ENCODE assay signal across 31 cellular contexts in genomic region chr4:58163172-58163571, GRCh38.
DNase-seq lines count a peak whose midpoint lies in the region; ATAC-seq and TF ChIP-seq lines count a peak whose summit lies in the region.
"Had no signal": no experiment of that assay in that cellular context is flagged by ENCODE, and none has a peak within 500 bp of the region (broad histone marks: within the 10 kb centered on the region; RNA-seq: fewer than 3 reads in every experiment).

No MANE protein-coding gene starts in this region.

- no peak overlapping the region for H2BK12ac ChIP-seq in H9 (ENCODE audit: insufficient read length, low read depth, low read length)

- H3K4me1 ChIP-seq in H9 (ENCODE audit: insufficient read depth, low read length): no peaks in the 10 kb centered on the region
- H3K4me1 ChIP-seq in gastroesophageal sphincter: peaks cover 0 to 16% (median 0%) of the 10 kb centered on the region in 3 donors
- H3K4me1 ChIP-seq in naive thymus-derived CD4-positive, alpha-beta T cell (ENCODE audit: control insufficient read depth in 2 of 2, insufficient read depth in 2 of 2, low read length in 2 of 2): no peaks in the 10 kb centered on the region
- H3K4me1 ChIP-seq in Caco-2: no peaks in the 10 kb centered on the region
- H3K4me1 ChIP-seq: BLaER1 treated with 17β-estradiol and CSF1 and Interleukin-3, amounts not matched to agents 10 nM and 100 nM; colonic mucosa; parathyroid adenoma; vagina had no signal

- no TSS peak for BruUV-seq in Caco-2 (replicated peaks; lab: Mats Ljungman, UMichigan)

- H3T11ph ChIP-seq in H9 (ENCODE audit: low read length): no peak overlapping the region

- no peak overlapping the region for H4K91ac ChIP-seq in H9 (ENCODE audit: insufficient read length, low read depth, low read length)

- H3K4ac ChIP-seq in H9 (ENCODE audit: low read depth, low read length): no peak overlapping the region

- H3K9me3 Mint-ChIP-seq in H9 (no peaks in the 10 kb centered on the region), Caco-2 (ENCODE audit: unreplicated experiment) (no peaks in the 10 kb centered on the region)
- peaks cover 0 to 21% (median 2%) of the 10 kb centered on the region in 11 donors for H3K9me3 Mint-ChIP-seq in naive thymus-derived CD4-positive, alpha-beta T cell
- H3K9me3 Mint-ChIP-seq: nephron progenitor cell had no signal

- no peak overlapping the region for H3K18ac ChIP-seq in H9 (ENCODE audit: insufficient read length, low read depth, low read length)

- H3K23me2 ChIP-seq in H9 (ENCODE audit: insufficient read length, low read depth, low read length, poor library complexity, severe bottlenecking): no peaks in the 10 kb centered on the region

- H2BK20ac ChIP-seq in H9 (ENCODE audit: low read depth, low read length, poor library complexity, severe bottlenecking): no peak overlapping the region

- no peaks in the 10 kb centered on the region for H3K79me1 ChIP-seq in H9 (ENCODE audit: insufficient read depth, low read depth, low read length, poor library complexity, severe bottlenecking)

- no peak overlapping the region for H3K23ac ChIP-seq in H9 (ENCODE audit: insufficient read length, low read depth, low read length)

- no peaks in the 10 kb centered on the region for H3K79me2 ChIP-seq in H9 (ENCODE audit: insufficient read depth, low read length)
- H3K79me2 ChIP-seq: parathyroid adenoma had no signal

- H3K4me2 ChIP-seq in H9 (ENCODE audit: insufficient read depth, insufficient read length, low read length): no peak overlapping the region
- H3K4me2 ChIP-seq: BLaER1 treated with 17β-estradiol and CSF1 and Interleukin-3, amounts not matched to agents 10 nM and 100 nM had no signal

- H4K5ac ChIP-seq in H9 (ENCODE audit: insufficient read length, low read depth, low read length): no peak overlapping the region

- no peak overlapping the region for H3K56ac ChIP-seq in H9 (ENCODE audit: insufficient read length, low read depth, low read length)

- H3K4me3 ChIP-seq in gastroesophageal sphincter (no peak overlapping the region), Caco-2 (ENCODE audit: low read depth, low read length) (no peak overlapping the region)
- H3K4me3 ChIP-seq in naive thymus-derived CD4-positive, alpha-beta T cell (ENCODE audit: low read length): no peak overlapping the region
- H3K4me3 ChIP-seq: BLaER1 treated with 17β-estradiol and CSF1 and Interleukin-3, amounts not matched to agents 10 nM and 100 nM; colonic mucosa; GM12878; GM23248; mucosa of descending colon; vagina had no signal

- no peak overlapping the region for H2BK5ac ChIP-seq in H9 (ENCODE audit: insufficient read length, low read length)

- no peak overlapping the region for H3K9ac ChIP-seq in H9 (ENCODE audit: extremely low read depth, insufficient read length, low read length)
- H3K9ac ChIP-seq: BLaER1 treated with 17β-estradiol and CSF1 and Interleukin-3, amounts not matched to agents 10 nM and 100 nM; GM23248; parathyroid adenoma had no signal

- H3K27ac Mint-ChIP-seq in H9: peak overlapping the region in 1 of 3 experiments; percentile 3; a peak in 1 of 7 replicates
- H3K27ac Mint-ChIP-seq in naive thymus-derived CD4-positive, alpha-beta T cell: no peak overlapping the region
- H3K27ac Mint-ChIP-seq in Caco-2 (ENCODE audit: unreplicated experiment): no peak overlapping the region
- H3K27ac Mint-ChIP-seq: activated CD4-positive, alpha-beta T cell treated with anti-CD3 and anti-CD28 coated beads for 36 hours; activated naive CD4-positive, alpha-beta T cell treated with anti-CD3 and anti-CD28 coated beads, Interleukin-2, amount 50 U/mL, for 72 hours; nephron progenitor cell had no signal

- H4K20me1 ChIP-seq in H9 (ENCODE audit: control insufficient read depth, insufficient read depth, insufficient read length): no peaks in the 10 kb centered on the region
- H4K20me1 ChIP-seq: BLaER1 treated with 17β-estradiol and CSF1 and Interleukin-3, amounts not matched to agents 10 nM and 100 nM had no signal

- H3K27ac ChIP-seq in H9 (ENCODE audit: insufficient read length, low read depth, low read length) (no peak overlapping the region), gastroesophageal sphincter (no peak overlapping the region)
- H3K27ac ChIP-seq in naive thymus-derived CD4-positive, alpha-beta T cell (ENCODE audit: low read depth, low read length): no peak overlapping the region
- H3K27ac ChIP-seq: BLaER1 treated with 17β-estradiol and CSF1 and Interleukin-3, amounts not matched to agents 10 nM and 100 nM; colonic mucosa; GM23248; parathyroid adenoma; RWPE1; vagina had no signal

- TF ChIP-seq CTCF in H9 (conservative IDR thresholded peaks at IDR 0.05) (no peak), gastroesophageal sphincter (IDR thresholded peaks at IDR 0.05) (no peak), Caco-2 (IDR thresholded peaks at IDR 0.05; ENCODE audit: insufficient read depth in 1 of 2, low read depth in 1 of 2, low read length in 1 of 2, severe bottlenecking in 1 of 2, unreplicated experiment in 1 of 2) (no peak)

- ATAC-seq in gastroesophageal sphincter (peak; percentile 34), left lobe of liver (no peak)
- ATAC-seq in naive thymus-derived CD4-positive, alpha-beta T cell: no peak
- ATAC-seq: activated CD4-positive, alpha-beta T cell treated with anti-CD3 and anti-CD28 coated beads for 36 hours; activated naive CD4-positive, alpha-beta T cell treated with anti-CD3 and anti-CD28 coated beads, Interleukin-2, amount 50 U/mL, for 72 hours; GM12878; left colon; mucosa of descending colon; SK-N-SH treated with all-trans-retinoic acid at 6 μM for 48 hours had no signal

- no peak overlapping the region for H3K4me3 Mint-ChIP-seq in H9
- no peak overlapping the region for H3K4me3 Mint-ChIP-seq in naive thymus-derived CD4-positive, alpha-beta T cell
- no peak overlapping the region for H3K4me3 Mint-ChIP-seq in Caco-2 (ENCODE audit: unreplicated experiment)
- H3K4me3 Mint-ChIP-seq: activated CD4-positive, alpha-beta T cell treated with anti-CD3 and anti-CD28 coated beads for 36 hours; nephron progenitor cell had no signal

- DNase-seq in H9: no peak
- peak; percentile 65 to 92 for DNase-seq in NCI-H524 (lab: John Stamatoyannopoulos, UW)
- DNase-seq in posterior vena cava (ENCODE audit: low spot score): peak; percentile 66
- DNase-seq in OCI-M2 (lab: John Stamatoyannopoulos, UW; ENCODE audit: unreplicated experiment): no peak
- DNase-seq in naive thymus-derived CD4-positive, alpha-beta T cell: no peak
- no peak for DNase-seq in Caco-2
- DNase-seq in left lobe of liver (ENCODE audit: low spot score): no peak
- DNase-seq: activated CD4-positive, alpha-beta T cell treated with anti-CD3 and anti-CD28 coated beads for 36 hours; activated T-cell treated with anti-CD3 and anti-CD28 coated beads for 4 hours; colonic mucosa; COR-L47; effector CD8-positive, alpha-beta T cell; foreskin fibroblast; GM23248; IMR-90; left colon; NCI-H1092; NCI-H187; NCI-H2227 treated with DMSO at 0.1 percent for 48 hours; nephron progenitor cell; stimulated activated naive CD4-positive, alpha-beta T cell treated with Interleukin-2 at 50 U/mL for 16 hours; T-helper 2 cell had no signal

- H3K4me1 Mint-ChIP-seq in H9: peaks cover 4% of the 10 kb centered on the region in 2 experiments; a peak in 3 of 4 replicates
- no peaks in the 10 kb centered on the region for H3K4me1 Mint-ChIP-seq in naive thymus-derived CD4-positive, alpha-beta T cell
- no peaks in the 10 kb centered on the region for H3K4me1 Mint-ChIP-seq in Caco-2 (ENCODE audit: low read depth, unreplicated experiment)
- H3K4me1 Mint-ChIP-seq: activated CD4-positive, alpha-beta T cell treated with anti-CD3 and anti-CD28 coated beads for 36 hours had no signal

- intact Hi-C loops in posterior vena cava (cut with DNase I): no loop called here
- intact Hi-C loops in naive thymus-derived CD4-positive, alpha-beta T cell (cut with micrococcal nuclease): no loop called here
- intact Hi-C loops in Caco-2 (cut with micrococcal nuclease; ENCODE audit: unreplicated experiment): no loop called here

- peak overlapping the region; percentile 52 for H2AFZ ChIP-seq in H9 (ENCODE audit: low read length)
- H2AFZ ChIP-seq: GM23248, parathyroid adenoma had no signal

- H3K36me3 ChIP-seq in gastroesophageal sphincter: no peaks in the 10 kb centered on the region
- no peaks in the 10 kb centered on the region for H3K36me3 ChIP-seq in naive thymus-derived CD4-positive, alpha-beta T cell (ENCODE audit: control insufficient read depth in 2 of 3, insufficient read depth in 3 of 3, low read length in 3 of 3)
- no peaks in the 10 kb centered on the region for H3K36me3 ChIP-seq in Caco-2 (ENCODE audit: control insufficient read depth, insufficient read depth, low read length)
- H3K36me3 ChIP-seq: BLaER1 treated with 17β-estradiol and CSF1 and Interleukin-3, amounts not matched to agents 10 nM and 100 nM; colonic mucosa; vagina had no signal

- POLR2A ChIA-PET in naive thymus-derived CD4-positive, alpha-beta T cell (lab: Charles Lee): no interaction called here
- POLR2A ChIA-PET in Caco-2 (lab: Charles Lee): no interaction called here

- H2BK120ac ChIP-seq in H9 (ENCODE audit: low read depth, low read length, poor library complexity, severe bottlenecking): no peak overlapping the region

- H4K8ac ChIP-seq in H9 (replicated peaks; ENCODE audit: insufficient read length, low read depth, low read length): no peak overlapping the region

- no peaks in the 10 kb centered on the region; the same call in 1 of the 2 replicates for H3K27me3 ChIP-seq in H9 (ENCODE audit: insufficient read depth, low read length)
- H3K27me3 ChIP-seq in gastroesophageal sphincter: no peaks in the 10 kb centered on the region
- no peaks in the 10 kb centered on the region for H3K27me3 ChIP-seq in naive thymus-derived CD4-positive, alpha-beta T cell (ENCODE audit: control insufficient read depth in 2 of 2, insufficient read depth in 2 of 2, low read length in 2 of 2)
- H3K27me3 ChIP-seq in Caco-2 (replicated peaks; ENCODE audit: control insufficient read depth, insufficient read depth, low read length): no peaks in the 10 kb centered on the region
- H3K27me3 ChIP-seq: BLaER1 treated with 17β-estradiol and CSF1 and Interleukin-3, amounts not matched to agents 10 nM and 100 nM; colonic mucosa; vagina had no signal

- no peak overlapping the region for H3K14ac ChIP-seq in H9 (ENCODE audit: insufficient read depth, low read length)

- H3K36me3 Mint-ChIP-seq in H9 (ENCODE audit: insufficient read depth in 1 of 3, low read depth in 3 of 3): no peaks in the 10 kb centered on the region
- no peaks in the 10 kb centered on the region for H3K36me3 Mint-ChIP-seq in naive thymus-derived CD4-positive, alpha-beta T cell
- H3K36me3 Mint-ChIP-seq in Caco-2 (ENCODE audit: insufficient read depth, unreplicated experiment): no peaks in the 10 kb centered on the region
- H3K36me3 Mint-ChIP-seq: activated naive CD4-positive, alpha-beta T cell treated with anti-CD3 and anti-CD28 coated beads, Interleukin-2, amount 50 U/mL, for 72 hours had no signal

- WGBS in H9 (ENCODE audit: extremely low coverage, insufficient read length, low lambda C conversion rate): no CpG with 5 or more reads among the region's 2 CpGs
- WGBS in gastroesophageal sphincter (ENCODE audit: low coverage in 1 of 2), 2 donors: 0 to 15% methylated on average over 2 of the region's 2 CpGs

- H3K27me3 Mint-ChIP-seq in H9 (ENCODE audit: low read depth) (no peaks in the 10 kb centered on the region), Caco-2 (ENCODE audit: insufficient read depth, unreplicated experiment) (no peaks in the 10 kb centered on the region)
- H3K27me3 Mint-ChIP-seq in naive thymus-derived CD4-positive, alpha-beta T cell: no peaks in the 10 kb centered on the region
- H3K27me3 Mint-ChIP-seq: activated CD4-positive, alpha-beta T cell treated with anti-CD3 and anti-CD28 coated beads for 36 hours had no signal

- H3K9me3 ChIP-seq in H9 (ENCODE audit: control insufficient read depth, low read depth, low read length) (no peaks in the 10 kb centered on the region), gastroesophageal sphincter (no peaks in the 10 kb centered on the region), Caco-2 (no peaks in the 10 kb centered on the region)
- no peaks in the 10 kb centered on the region for H3K9me3 ChIP-seq in naive thymus-derived CD4-positive, alpha-beta T cell (ENCODE audit: control insufficient read depth in 2 of 3, low read length in 3 of 3)
- H3K9me3 ChIP-seq: BLaER1 treated with 17β-estradiol and CSF1 and Interleukin-3, amounts not matched to agents 10 nM and 100 nM; colonic mucosa; mucosa of descending colon; vagina had no signal

- TF ChIP-seq EP300 in gastroesophageal sphincter (IDR thresholded peaks at IDR 0.05): no peak

- no peak overlapping the region for H2AK5ac ChIP-seq in H9 (ENCODE audit: insufficient read length, low read length)

- TF ChIP-seq POLR2A in gastroesophageal sphincter (IDR thresholded peaks at IDR 0.05): no peak

- CTCF ChIA-PET in naive thymus-derived CD4-positive, alpha-beta T cell (lab: Charles Lee): no interaction called here
- CTCF ChIA-PET in Caco-2 (lab: Charles Lee): no interaction called here

- H2BK15ac ChIP-seq in H9 (ENCODE audit: low read depth, low read length): no peak overlapping the region

Comparison
In these comparisons a context has a peak if more than half of its experiments do, and no peak if none do; other contexts are left out.
1. DNase-seq: peak in NCI-H524 (2 of 2) and posterior vena cava (single experiment); none in H9 (single experiment), OCI-M2 (single experiment), naive thymus-derived CD4-positive, alpha-beta T cell (0 of 9), Caco-2 (0 of 2) and left lobe of liver (single experiment).